Comparison of ENCODE assay signal across 9 cellular contexts in the genomic region with DNA sequence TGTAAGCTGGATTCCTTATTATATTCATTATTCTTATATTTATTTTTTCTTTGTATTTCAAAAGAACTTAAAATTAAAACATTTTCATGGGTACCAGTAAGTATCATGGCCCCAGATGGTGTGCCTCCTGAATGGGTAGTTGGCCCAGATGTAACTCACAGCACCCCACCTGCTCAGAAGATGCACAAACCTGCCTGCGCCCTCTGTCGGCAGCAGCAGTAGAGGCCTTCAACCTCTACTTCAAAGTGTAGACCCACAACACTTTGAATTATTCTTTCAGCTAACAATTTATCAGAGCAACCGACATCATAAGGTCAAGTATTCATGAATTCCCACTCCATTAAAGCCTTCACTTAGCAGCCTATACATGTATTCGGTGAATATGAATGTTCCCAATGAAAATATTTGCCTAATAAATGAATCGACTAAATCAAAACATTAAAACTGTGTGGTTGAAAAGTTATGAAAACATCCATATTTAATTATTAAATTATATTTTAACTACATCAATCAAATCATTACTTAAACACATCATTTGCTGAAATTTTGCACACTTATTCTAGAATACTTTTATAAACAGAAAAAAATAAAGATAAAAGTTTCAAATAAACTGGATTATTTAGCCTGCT. TPM values are rescaled to one million over a fixed set of nuclear protein-coding genes. Genes with fewer than 3 reads are reported as not detected.
DNase-seq lines count a peak whose midpoint lies in the region; ATAC-seq and TF ChIP-seq lines count a peak whose summit lies in the region.
"Had no signal": no experiment of that assay in that cellular context is flagged by ENCODE, and none has a peak within 500 bp of the region (broad histone marks: within the 10 kb centered on the region; RNA-seq: fewer than 3 reads in every experiment).

No MANE protein-coding gene starts in this region.

- no peaks in the 10 kb centered on the region for H3F3A ChIP-seq in GM23248 (ENCODE audit: insufficient read depth)

- no peak overlapping the region for H3K27ac Mint-ChIP-seq in Calu3 (ENCODE audit: unreplicated experiment)
- no peak overlapping the region for H3K27ac Mint-ChIP-seq in T-helper 2 cell treated with Interferon-gamma antibody and Interleukin-4, amounts not matched to agents 5 μg/mL and 100 μg/mL, for 36 hours

- no peak overlapping the region for H3K4me2 ChIP-seq in GM23248 (ENCODE audit: unreplicated experiment)

- H3K4me1 ChIP-seq in GM23248 (ENCODE audit: insufficient read depth): no peaks in the 10 kb centered on the region

- H3K4me1 Mint-ChIP-seq in Calu3 (ENCODE audit: low read depth, unreplicated experiment): no peaks in the 10 kb centered on the region
- no peaks in the 10 kb centered on the region for H3K4me1 Mint-ChIP-seq in T-helper 2 cell treated with Interferon-gamma antibody and Interleukin-4, amounts not matched to agents 5 μg/mL and 100 μg/mL, for 36 hours (ENCODE audit: low read depth)

- no peak overlapping the region for H3K4me3 Mint-ChIP-seq in Calu3 (ENCODE audit: low read depth, unreplicated experiment)
- H3K4me3 Mint-ChIP-seq in T-helper 2 cell treated with Interferon-gamma antibody and Interleukin-4, amounts not matched to agents 5 μg/mL and 100 μg/mL, for 36 hours: no peak overlapping the region

- no peak for ATAC-seq in GM18520 (IDR thresholded peaks at IDR 0.05; ENCODE audit: unreplicated experiment)

- DNase-seq in Calu3 (peak; percentile 85), GM23248 (peak; percentile 81), NCI-H1436 treated with DMSO at 0.1 percent for 48 hours (lab: John Stamatoyannopoulos, UW) (peak; percentile 24), amniotic epithelial cell (ENCODE audit: low read depth) (peak; percentile 65), iPS DF 19.7 (ENCODE audit: low read depth, low spot score) (peak; percentile 45)
- peak; percentile 66 for DNase-seq in T-helper 2 cell treated with Interferon-gamma antibody and Interleukin-4, amounts not matched to agents 5 μg/mL and 100 μg/mL, for 36 hours (ENCODE audit: low spot score)
- DNase-seq in stimulated activated CD4-positive, alpha-beta T cell treated with anti-CD3 and anti-CD28 coated beads, Interleukin-1b, Interleukin-23, amount 100 ng/mL, for 1 hour (ENCODE audit: low read depth in 2 of 2): peak; percentile 39 to 49

- intact Hi-C loops in Calu3 (cut with micrococcal nuclease; ENCODE audit: unreplicated experiment): loop anchor here (1.0 to 10.0 kb wide), 5 partner anchors 70 to 872 kb away; no protein-coding TSS in a partner anchor

- no peaks in the 10 kb centered on the region for H3K36me3 ChIP-seq in GM23248 (ENCODE audit: low read depth)

- no TSS peak for BruUV-seq in Calu3 (replicated peaks; lab: Mats Ljungman, UMichigan)

- H3K27me3 ChIP-seq in GM23248 (replicated peaks; ENCODE audit: insufficient read depth): no peaks in the 10 kb centered on the region

- in situ Hi-C loops in GM23248 (cut with MboI): loop anchor here (5.0 to 25.0 kb wide), 3 partner anchors 69 to 844 kb away; a partner anchor contains a TSS

- CTCF ChIA-PET in Calu3 (lab: Charles Lee): interaction anchor here (0.6 to 4.2 kb wide), 13 partner anchors 10 to 208 kb away, joined by 3 to 110 read pairs (median 6); a partner anchor contains a TSS

- H3K27ac ChIP-seq in GM23248: no peak overlapping the region

- H3K4me3 ChIP-seq in GM23248: no peak overlapping the region

- H3K79me2 ChIP-seq in GM23248 (ENCODE audit: insufficient read depth): no peaks in the 10 kb centered on the region

- H2AFZ ChIP-seq in GM23248: no peak overlapping the region

- peak; percentile 93 for TF ChIP-seq CTCF in Calu3 (IDR thresholded peaks at IDR 0.05; ENCODE audit: unreplicated experiment)

- H3K27me3 Mint-ChIP-seq in Calu3 (ENCODE audit: unreplicated experiment): peaks cover 42% of the 10 kb centered on the region
- peaks cover 17% of the 10 kb centered on the region for H3K27me3 Mint-ChIP-seq in T-helper 2 cell treated with Interferon-gamma antibody and Interleukin-4, amounts not matched to agents 5 μg/mL and 100 μg/mL, for 36 hours (ENCODE audit: low read depth)

- 21 to 22% methylated on average over 5 of the region's 5 CpGs for WGBS in GM23248 (ENCODE audit: low coverage in 1 of 2, low lambda C conversion rate in 2 of 2, missing lambda C conversion rate in 2 of 2), 2 experiments

- no peaks in the 10 kb centered on the region for H3K36me3 Mint-ChIP-seq in Calu3 (ENCODE audit: insufficient read depth, unreplicated experiment)
- no peaks in the 10 kb centered on the region for H3K36me3 Mint-ChIP-seq in T-helper 2 cell treated with Interferon-gamma antibody and Interleukin-4, amounts not matched to agents 5 μg/mL and 100 μg/mL, for 36 hours (ENCODE audit: low read depth)

- no peaks in the 10 kb centered on the region for H4K20me1 ChIP-seq in GM23248 (ENCODE audit: insufficient read depth)

- H3K9me3 ChIP-seq in GM23248 (ENCODE audit: low read depth): no peaks in the 10 kb centered on the region

- no peaks in the 10 kb centered on the region for H3K9me2 ChIP-seq in GM23248 (ENCODE audit: insufficient read depth)

- no peaks in the 10 kb centered on the region for H3K9me3 Mint-ChIP-seq in Calu3 (ENCODE audit: low read depth, unreplicated experiment)
- H3K9me3 Mint-ChIP-seq in T-helper 2 cell treated with Interferon-gamma antibody and Interleukin-4, amounts not matched to agents 5 μg/mL and 100 μg/mL, for 36 hours: no peaks in the 10 kb centered on the region

- no peak overlapping the region for H3K9ac ChIP-seq in GM23248

RNA-seq across cellular contexts. Expression of a gene that starts 25.4 kb away (rescaled TPM):
- 13.2 and 14.1 TPM in 2 replicates for total RNA-seq in Calu3 (2022)
- 4.8 and 5.5 TPM in 2 replicates for total RNA-seq in GM23248 (2014; rRNA removed; shearing (Covaris generic))
- 5.4 and 5.7 TPM in 2 replicates for polyA plus RNA-seq in GM23248 (2016; fragmentation: Nextera tagmentation; extraction: Ambion mirVana)

RNA-seq across cellular contexts. Expression of a gene that starts 52.4 kb away (rescaled TPM):
- not detected in 2 replicates for total RNA-seq in Calu3 (2022)
- not detected in 2 replicates for total RNA-seq in GM23248 (2014; rRNA removed; shearing (Covaris generic))
- 0.48 and 0.51 TPM in 2 replicates for polyA plus RNA-seq in GM23248 (2016; fragmentation: Nextera tagmentation; extraction: Ambion mirVana)
- total RNA-seq: T-helper 1 cell treated with Interleukin-12 subunit alpha and Interleukin-12 subunit beta and Interleukin-4 antibody, amounts not matched to agents 30 ng/mL and 1 ng/mL, for 36 hours had no signal

Comparison
In these comparisons a context has a peak if more than half of its experiments do, and no peak if none do; other contexts are left out.
1. DNase-seq: peak in every context shown above with its lines; median percentile 85 in Calu3; 81 in GM23248; 66 in T-helper 2 cell treated with Interferon-gamma antibody and Interleukin-4, amounts not matched to agents 5 μg/mL and 100 μg/mL, for 36 hours; 65 in amniotic epithelial cell; 45 in iPS DF 19.7; 44 in stimulated activated CD4-positive, alpha-beta T cell treated with anti-CD3 and anti-CD28 coated beads, Interleukin-1b, Interleukin-23, amount 100 ng/mL, for 1 hour; 24 in NCI-H1436 treated with DMSO at 0.1 percent for 48 hours.